Comparison of ENCODE assay signal across 11 cellular contexts in the genomic region with DNA sequence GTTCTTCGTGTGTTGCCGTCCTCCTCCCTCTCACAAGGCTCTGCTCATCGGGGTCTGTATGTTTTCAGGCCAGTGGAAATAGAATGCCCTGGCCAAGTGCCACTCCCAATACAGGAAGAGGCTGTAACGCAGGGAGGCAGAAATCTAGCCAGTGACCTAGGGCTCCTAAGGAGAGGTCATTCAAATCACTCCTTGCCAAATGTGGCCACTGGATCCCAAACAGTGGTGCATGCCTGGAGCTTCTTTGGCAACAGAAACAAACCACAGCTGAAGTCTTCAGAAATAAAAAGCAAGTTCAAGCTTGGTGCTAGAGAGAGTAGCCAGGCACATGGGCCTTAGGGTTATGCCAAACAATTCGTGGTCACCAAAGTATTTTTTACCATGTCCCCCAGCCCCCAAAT.
DNase-seq lines count a peak whose midpoint lies in the region; ATAC-seq, FAIRE-seq and TF ChIP-seq lines count a peak whose summit lies in the region.
"Had no signal": no experiment of that assay in that cellular context is flagged by ENCODE, and none has a peak within 500 bp of the region (broad histone marks: within the 10 kb centered on the region; RNA-seq: fewer than 3 reads in every experiment).

No MANE protein-coding gene starts in this region.

- H3K4me1 ChIP-seq in right lobe of liver (peaks cover 0 to 7% (median 0%) of the 10 kb centered on the region in 4 donors), stomach smooth muscle (ENCODE audit: control insufficient read depth, insufficient read depth, low read length) (peaks cover 23% of the 10 kb centered on the region)

- H3K36me3 ChIP-seq in right lobe of liver (peaks cover 0 to 4% (median 0%) of the 10 kb centered on the region in 4 donors), stomach smooth muscle (ENCODE audit: control insufficient read depth in 2 of 2, insufficient read depth in 2 of 2, low read length in 2 of 2) (peaks cover 5 to 9% of the 10 kb centered on the region in 2 donors)

- H3K27me3 ChIP-seq in right lobe of liver: no peaks in the 10 kb centered on the region
- H3K27me3 ChIP-seq in stomach smooth muscle (ENCODE audit: control insufficient read depth in 1 of 2, insufficient read depth in 2 of 2, low read length in 2 of 2): no peaks in the 10 kb centered on the region

- no peaks in the 10 kb centered on the region for H3K9me3 ChIP-seq in right lobe of liver
- H3K9me3 ChIP-seq in stomach smooth muscle (ENCODE audit: control insufficient read depth in 2 of 2, low read length in 2 of 2): no peaks in the 10 kb centered on the region

- H3K27ac Mint-ChIP-seq in chondrocyte (ENCODE audit: unreplicated experiment): peak overlapping the region; percentile 1

- H3K9me3 Mint-ChIP-seq in chondrocyte (ENCODE audit: low read depth): no peaks in the 10 kb centered on the region

- H3K4me3 ChIP-seq in right lobe of liver (no peak overlapping the region), stomach smooth muscle (ENCODE audit: low read length in 2 of 2) (no peak overlapping the region)

- no peak for TF ChIP-seq CTCF in chondrocyte (IDR thresholded peaks at IDR 0.05)
- no peak for TF ChIP-seq CTCF in right lobe of liver (IDR thresholded peaks at IDR 0.05)

- DNase-seq in HTR-8/SVneo (ENCODE audit: insufficient read length, low spot score) (no peak), chondrocyte (ENCODE audit: low spot score) (no peak), right lobe of liver (no peak), kidney tubule cell (ENCODE audit: low spot score) (no peak), caudate nucleus (lab: John Stamatoyannopoulos, UW) (no peak)
- DNase-seq: stimulated activated CD4-positive, alpha-beta T cell treated with anti-CD3 and anti-CD28 coated beads, Interleukin-4, amount 100 ng/mL, for 4 hours had no signal

- peak overlapping the region; percentile 3 to 36 for H3K9ac ChIP-seq in stomach smooth muscle (ENCODE audit: low read length in 2 of 2)

- peak; percentile 16 for FAIRE-seq in HTR-8/SVneo (lab: Jason Lieb, UNC)
- FAIRE-seq: H54 had no signal

- H3K4me3 Mint-ChIP-seq in chondrocyte (ENCODE audit: unreplicated experiment): no peak overlapping the region

- intact Hi-C loops in right lobe of liver (cut with DNase I): loop anchor here in 1 of 2 donors (10.0 kb wide), 1 partner anchor 133 kb away; no protein-coding TSS in a partner anchor

- H3K27me3 Mint-ChIP-seq in chondrocyte (ENCODE audit: low read depth): no peaks in the 10 kb centered on the region

- ATAC-seq in right lobe of liver (peak; percentile 47 to 54 (median 51)), GM21825 (IDR thresholded peaks at IDR 0.05; ENCODE audit: unreplicated experiment) (no peak), HG03432 (IDR thresholded peaks at IDR 0.05; ENCODE audit: unreplicated experiment) (no peak)
- ATAC-seq: Panc1 had no signal

- TF ChIP-seq POLR2A in right lobe of liver (IDR thresholded peaks at IDR 0.05): no peak

- WGBS in right lobe of liver (ENCODE audit: insufficient coverage, low coverage, low lambda C conversion rate, missing lambda C conversion rate): 60% methylated on average over 4 of the region's 5 CpGs

- H3K4me1 Mint-ChIP-seq in chondrocyte (ENCODE audit: low read depth): peaks cover 77% of the 10 kb centered on the region

- H3K36me3 Mint-ChIP-seq in chondrocyte (ENCODE audit: low read depth): peaks cover 6% of the 10 kb centered on the region

- H3K27ac ChIP-seq in right lobe of liver: peak overlapping the region in 2 of 3 donors; percentile 20 to 61
- H3K27ac ChIP-seq in stomach smooth muscle (ENCODE audit: low read length): peak overlapping the region; percentile 58
- no peak overlapping the region for H3K27ac ChIP-seq in caudate nucleus (ENCODE audit: low read depth, low read length)

Comparison
In these comparisons a context has a peak if more than half of its experiments do, and no peak if none do; other contexts are left out.
1. ATAC-seq: peak in right lobe of liver (4 of 4); none in GM21825 (single experiment) and HG03432 (single experiment).